ENCODE assay signal across 1 cellular context in the genomic region with DNA sequence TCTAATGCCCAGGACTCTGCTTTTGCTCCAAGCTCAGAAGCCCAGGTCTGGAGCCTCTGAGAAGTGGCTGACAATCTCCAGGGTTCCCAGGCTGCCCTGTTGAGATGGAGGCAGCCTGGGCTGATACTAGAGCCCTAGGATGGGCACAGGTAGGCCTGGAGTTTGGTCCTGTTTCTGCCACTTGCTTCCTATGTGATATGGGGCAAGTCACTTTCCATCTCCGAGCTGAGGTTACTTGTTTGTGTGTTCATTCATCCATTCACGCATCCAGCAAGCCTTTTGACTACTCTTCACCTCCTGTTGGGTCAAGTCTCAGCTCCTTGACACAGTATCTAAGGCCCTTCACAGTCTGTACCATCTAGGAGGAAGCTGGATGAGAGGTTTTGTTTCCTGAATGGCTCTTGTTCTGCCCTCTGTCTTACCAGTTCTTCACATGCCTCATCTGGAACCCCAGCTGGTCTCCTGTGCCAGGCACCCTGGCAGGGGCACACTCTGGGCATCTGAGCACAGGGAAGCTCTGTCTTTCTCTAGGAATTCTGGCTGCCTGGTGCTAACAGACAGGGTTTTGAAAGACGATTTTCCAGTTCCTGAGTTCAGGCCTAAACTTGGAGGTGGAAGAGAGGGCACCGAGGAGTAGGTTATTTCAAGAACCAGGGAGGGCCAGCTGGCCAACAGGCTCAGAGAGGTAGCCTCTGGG.
TF ChIP-seq lines count a peak whose summit lies in the region.

No MANE protein-coding gene starts in this region.

TF ChIP-seq in IMR-90, 13 proteins besides CTCF, POLR2A, EP300 and RAD21:
- TF ChIP-seq FOS (IDR thresholded peaks at IDR 0.05; ENCODE audit: low read depth, low read length) (no peak), MAZ (IDR thresholded peaks at IDR 0.05; ENCODE audit: borderline replicate concordance, low read depth, low read length) (no peak), RFX5 (IDR thresholded peaks at IDR 0.05; ENCODE audit: low read depth, low read length) (no peak), SMC3 (IDR thresholded peaks at IDR 0.05; ENCODE audit: low read depth, low read length) (no peak), MAFK (IDR thresholded peaks at IDR 0.05; ENCODE audit: low read depth, low read length) (no peak), NFE2L2 (IDR thresholded peaks at IDR 0.05; ENCODE audit: low read depth, low read length) (no peak), MXI1 (IDR thresholded peaks at IDR 0.05; ENCODE audit: borderline replicate concordance, low read depth, low read length) (no peak), BHLHE40 (IDR thresholded peaks at IDR 0.05; ENCODE audit: low read depth, low read length) (no peak), CHD1 (IDR thresholded peaks at IDR 0.05; ENCODE audit: low read depth, low read length) (no peak), CEBPB (IDR thresholded peaks at IDR 0.05; ENCODE audit: low read depth, low read length) (no peak), RCOR1 (IDR thresholded peaks at IDR 0.05; ENCODE audit: insufficient replicate concordance, low read length) (no peak)
- TF ChIP-seq, protein P1, sequence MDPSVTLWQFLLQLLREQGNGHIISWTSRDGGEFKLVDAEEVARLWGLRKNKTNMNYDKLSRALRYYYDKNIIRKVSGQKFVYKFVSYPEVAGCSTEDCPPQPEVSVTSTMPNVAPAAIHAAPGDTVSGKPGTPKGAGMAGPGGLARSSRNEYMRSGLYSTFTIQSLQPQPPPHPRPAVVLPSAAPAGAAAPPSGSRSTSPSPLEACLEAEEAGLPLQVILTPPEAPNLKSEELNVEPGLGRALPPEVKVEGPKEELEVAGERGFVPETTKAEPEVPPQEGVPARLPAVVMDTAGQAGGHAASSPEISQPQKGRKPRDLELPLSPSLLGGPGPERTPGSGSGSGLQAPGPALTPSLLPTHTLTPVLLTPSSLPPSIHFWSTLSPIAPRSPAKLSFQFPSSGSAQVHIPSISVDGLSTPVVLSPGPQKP (IDR thresholded peaks at IDR 0.05; ENCODE audit: borderline replicate concordance, low read depth, low read length): no peak
- TF ChIP-seq, protein P2, sequence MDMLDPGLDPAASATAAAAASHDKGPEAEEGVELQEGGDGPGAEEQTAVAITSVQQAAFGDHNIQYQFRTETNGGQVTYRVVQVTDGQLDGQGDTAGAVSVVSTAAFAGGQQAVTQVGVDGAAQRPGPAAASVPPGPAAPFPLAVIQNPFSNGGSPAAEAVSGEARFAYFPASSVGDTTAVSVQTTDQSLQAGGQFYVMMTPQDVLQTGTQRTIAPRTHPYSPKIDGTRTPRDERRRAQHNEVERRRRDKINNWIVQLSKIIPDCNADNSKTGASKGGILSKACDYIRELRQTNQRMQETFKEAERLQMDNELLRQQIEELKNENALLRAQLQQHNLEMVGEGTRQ (IDR thresholded peaks at IDR 0.05; ENCODE audit: low read depth, low read length): no peak
